Comparison of ENCODE assay signal across 8 cellular contexts in genomic region chr1:26321315-26322041, GRCh38. TPM values are rescaled to one million over a fixed set of nuclear protein-coding genes. Genes with fewer than 3 reads are reported as not detected.
A peak's percentile ranks its signal among the peaks of the same experiment; 100 is the strongest.
DNase-seq lines count a peak whose midpoint lies in the region; ATAC-seq and TF ChIP-seq lines count a peak whose summit lies in the region.

No MANE protein-coding gene starts in this region.

- no peak for TF ChIP-seq EP300 in gastroesophageal sphincter (IDR thresholded peaks at IDR 0.05)
- TF ChIP-seq EP300 in ovary (IDR thresholded peaks at IDR 0.05) = no peak
- no peak for TF ChIP-seq EP300 in suprapubic skin (IDR thresholded peaks at IDR 0.05)

- intact Hi-C loops in ovary (cut with DNase I) = loop anchor here in 3 of 4 donors (2.0 to 10.0 kb wide), 3 partner anchors 51 to 219 kb away; no protein-coding TSS in a partner anchor

- H3K27me3 ChIP-seq in gastroesophageal sphincter (peaks cover 35% of the 10 kb centered on the region), ovary (no peaks in the 10 kb centered on the region), suprapubic skin (no peaks in the 10 kb centered on the region)

- peak; percentile 91 for TF ChIP-seq CTCF in AG10803 (conservative IDR thresholded peaks at IDR 0.05; ENCODE audit: low read length)
- TF ChIP-seq CTCF in gastroesophageal sphincter (IDR thresholded peaks at IDR 0.05) = peak in 3 of 4 experiments; percentile 88 to 93 (median 91)
- peak; percentile 46 to 85 (median 80) for TF ChIP-seq CTCF in ovary (IDR thresholded peaks at IDR 0.05)
- TF ChIP-seq CTCF in suprapubic skin (IDR thresholded peaks at IDR 0.05) = peak; percentile 82 to 94

- H3K36me3 ChIP-seq in gastroesophageal sphincter = no peaks in the 10 kb centered on the region
- H3K36me3 ChIP-seq in ovary = no peaks in the 10 kb centered on the region
- H3K36me3 ChIP-seq in suprapubic skin = peaks cover 9% of the 10 kb centered on the region

- WGBS in gastroesophageal sphincter (ENCODE audit: low coverage in 1 of 2), 2 donors = 14 to 29% methylated on average over 5 to 7 of the region's 16 CpGs
- WGBS in ovary, 3 donors = 9 to 12% (median 12%) methylated on average over 16 of the region's 16 CpGs
- WGBS in suprapubic skin = 12% methylated on average over 16 of the region's 16 CpGs

- H3K27ac ChIP-seq in gastroesophageal sphincter = peak overlapping the region in 1 of 4 donors; percentile 12
- no peak overlapping the region for H3K27ac ChIP-seq in ovary
- no peak overlapping the region for H3K27ac ChIP-seq in suprapubic skin

- TF ChIP-seq POLR2A in gastroesophageal sphincter (IDR thresholded peaks at IDR 0.05) (no peak), ovary (IDR thresholded peaks at IDR 0.05) (no peak), suprapubic skin (IDR thresholded peaks at IDR 0.05) (no peak)

- peak; percentile 92 for ATAC-seq in gastroesophageal sphincter

- DNase-seq in AG10803 (ENCODE audit: low read depth) (peak; percentile 78), GM19238 (ENCODE audit: insufficient read length, low spot score) (peak; percentile 80), M059J (ENCODE audit: low read depth) (peak; percentile 81), SK-MEL-5 (ENCODE audit: low read depth, low spot score) (peak; percentile 83), activated gamma-delta T cell treated with Interleukin-2 at 50 U/mL for 16 hours (peak; percentile 95), ovary (peak; percentile 81 to 91 (median 88)), suprapubic skin (ENCODE audit: low spot score in 2 of 2) (peak; percentile 97)

- in situ Hi-C loops in SK-MEL-5 (cut with HindIII; ENCODE audit: low pct_unique_long_range_greater_than_20kb, low sequenced_read_pairs) = no loop called here

- H3K4me3 ChIP-seq in AG10803 (ENCODE audit: low read length) (no peak overlapping the region), gastroesophageal sphincter (no peak overlapping the region), ovary (no peak overlapping the region), suprapubic skin (no peak overlapping the region)

- no peaks in the 10 kb centered on the region for H3K9me3 ChIP-seq in gastroesophageal sphincter
- H3K9me3 ChIP-seq in ovary = no peaks in the 10 kb centered on the region
- no peaks in the 10 kb centered on the region for H3K9me3 ChIP-seq in suprapubic skin

- H3K4me1 ChIP-seq in gastroesophageal sphincter (peaks cover 0 to 12% (median 6%) of the 10 kb centered on the region in 3 donors), ovary (ENCODE audit: insufficient read depth) (no peaks in the 10 kb centered on the region), suprapubic skin (peaks cover 12% of the 10 kb centered on the region)

RNA-seq across cellular contexts. Expression of gene CD52, which starts 3.7 kb away (rescaled TPM):
- not detected in 2 replicates for total RNA-seq in M059J (2014; rRNA removed; shearing (Covaris generic))
- not detected in 2 replicates for total RNA-seq in SK-MEL-5 (2014; rRNA removed; shearing (Covaris generic))
- polyA plus RNA-seq in SK-MEL-5 (2015; cell fraction: cytosol; rRNA removed) = not detected in 2 replicates
- not detected in 2 replicates for polyA plus RNA-seq in SK-MEL-5 (2015; cell fraction: nucleus; rRNA removed)
- total RNA-seq in gastroesophageal sphincter = 1 to 10 TPM in 3 of 4 donors, not detected in 1; 1.8 to 2.7 (median 2.2) TPM
- total RNA-seq in ovary = 1 to 10 TPM in 6 of 7 donors, not detected in 1; 1.3 to 6.2 (median 2.9) TPM
- 10 to 100 TPM in 1 of 2 donors, 1 to 10 TPM in 1; 7.1 to 45.5 TPM for polyA plus RNA-seq in ovary
- total RNA-seq in suprapubic skin = 10 to 100 TPM in 1 of 4 donors, 1 to 10 TPM in 3; 2.3 to 11.4 (median 9.9) TPM

RNA-seq across cellular contexts. Expression of gene UBXN11, which starts 15.0 kb away (rescaled TPM):
- total RNA-seq in M059J (2014; rRNA removed; shearing (Covaris generic)) = 4.1 and 7.3 TPM in 2 replicates
- total RNA-seq in SK-MEL-5 (2014; rRNA removed; shearing (Covaris generic)) = 4.6 and 5.0 TPM in 2 replicates
- 9.9 and 15.3 TPM in 2 replicates for polyA plus RNA-seq in SK-MEL-5 (2015; cell fraction: cytosol; rRNA removed)
- 163 and 186 TPM in 2 replicates for polyA plus RNA-seq in SK-MEL-5 (2015; cell fraction: nucleus; rRNA removed)
- total RNA-seq in gastroesophageal sphincter = 10 to 100 TPM in 2 of 4 donors, 1 to 10 TPM in 2; 3.7 to 12.1 (median 10.5) TPM
- total RNA-seq in ovary = 10 to 100 TPM; 17.3 to 37.0 (median 28.8) TPM
- polyA plus RNA-seq in ovary = 10 to 100 TPM in 1 of 2 donors, 1 to 10 TPM in 1; 3.6 to 25.1 TPM
- 10 to 100 TPM in 2 of 4 donors, 1 to 10 TPM in 2; 3.2 to 19.1 (median 9.1) TPM for total RNA-seq in suprapubic skin

RNA-seq across cellular contexts. Expression of gene CRYBG2, which starts 32.5 kb away (rescaled TPM):
- 0.42 and 2.0 TPM in 2 replicates for total RNA-seq in M059J (2014; rRNA removed; shearing (Covaris generic))
- not detected in 2 replicates for total RNA-seq in SK-MEL-5 (2014; rRNA removed; shearing (Covaris generic))
- polyA plus RNA-seq in SK-MEL-5 (2015; cell fraction: cytosol; rRNA removed) = 0.13 and 1.8 TPM in 2 replicates
- 3.7 TPM in 1 of 2 replicates, not detected in the other for polyA plus RNA-seq in SK-MEL-5 (2015; cell fraction: nucleus; rRNA removed)
- total RNA-seq in gastroesophageal sphincter (1 to 10 TPM in 1 of 4 donors, under 1 TPM in 3; 0.35 to 2.7 (median 0.50) TPM), ovary (1 to 10 TPM in 1 of 7 donors, under 1 TPM in 1, not detected in 5; 0.23 to 2.3 TPM), suprapubic skin (10 to 100 TPM; 47.8 to 96.9 (median 62.8) TPM)
- polyA plus RNA-seq in ovary = under 1 TPM in 1 of 2 donors, not detected in 1; 0.11 TPM

RNA-seq across cellular contexts. Expression of gene SH3BGRL3, which starts 41.6 kb away (rescaled TPM):
- total RNA-seq in M059J (2014; rRNA removed; shearing (Covaris generic)) = 268 and 302 TPM in 2 replicates
- total RNA-seq in SK-MEL-5 (2014; rRNA removed; shearing (Covaris generic)) = 30.7 and 32.8 TPM in 2 replicates
- polyA plus RNA-seq in SK-MEL-5 (2015; cell fraction: cytosol; rRNA removed) = 74.2 and 77.4 TPM in 2 replicates
- polyA plus RNA-seq in SK-MEL-5 (2015; cell fraction: nucleus; rRNA removed) = 3.7 and 12.8 TPM in 2 replicates
- 10 to 100 TPM; 31.6 to 60.2 (median 44.0) TPM for total RNA-seq in gastroesophageal sphincter
- total RNA-seq in ovary = 100 to 1,000 TPM in 1 of 7 donors, 10 to 100 TPM in 6; 18.6 to 117 (median 58.3) TPM
- polyA plus RNA-seq in ovary = 100 to 1,000 TPM in 1 of 2 donors, 10 to 100 TPM in 1; 57.8 to 242 TPM
- total RNA-seq in suprapubic skin = 100 to 1,000 TPM in 1 of 4 donors, 10 to 100 TPM in 3; 53.5 to 104 (median 92.8) TPM

RNA-seq across cellular contexts. Expression of gene ZNF683, which starts 51.1 kb away (rescaled TPM):
- not detected in 2 replicates for total RNA-seq in M059J (2014; rRNA removed; shearing (Covaris generic))
- total RNA-seq in SK-MEL-5 (2014; rRNA removed; shearing (Covaris generic)) = not detected in 2 replicates
- polyA plus RNA-seq in SK-MEL-5 (2015; cell fraction: cytosol; rRNA removed) = not detected in 2 replicates
- polyA plus RNA-seq in SK-MEL-5 (2015; cell fraction: nucleus; rRNA removed) = not detected in 2 replicates
- under 1 TPM in 1 of 4 donors, not detected in 3; 0.62 TPM for total RNA-seq in gastroesophageal sphincter
- under 1 TPM in 3 of 7 donors, not detected in 4; 0.28 to 0.50 (median 0.41) TPM for total RNA-seq in ovary
- under 1 TPM in 1 of 2 donors, not detected in 1; 0.15 TPM for polyA plus RNA-seq in ovary
- not detected for total RNA-seq in suprapubic skin

Comparison
In these comparisons a context has a peak if more than half of its experiments do, and no peak if none do; other contexts are left out.
1. RNA of gene CRYBG2, which starts 32.5 kb away (total RNA-seq): 47.8 to 96.9 TPM in suprapubic skin; 0.42 to 2.0 TPM in M059J, 0.35 to 2.7 TPM in gastroesophageal sphincter, 0.23 to 2.3 TPM in ovary and not detected in SK-MEL-5; every median in the first group is over 10 times any median in the second.
2. Peak in every context shown above with its lines, with median percentiles within 50 percentile points of each other: DNase-seq and CTCF ChIP-seq.